Comparison of ENCODE assay signal across 17 cellular contexts in the genomic region with DNA sequence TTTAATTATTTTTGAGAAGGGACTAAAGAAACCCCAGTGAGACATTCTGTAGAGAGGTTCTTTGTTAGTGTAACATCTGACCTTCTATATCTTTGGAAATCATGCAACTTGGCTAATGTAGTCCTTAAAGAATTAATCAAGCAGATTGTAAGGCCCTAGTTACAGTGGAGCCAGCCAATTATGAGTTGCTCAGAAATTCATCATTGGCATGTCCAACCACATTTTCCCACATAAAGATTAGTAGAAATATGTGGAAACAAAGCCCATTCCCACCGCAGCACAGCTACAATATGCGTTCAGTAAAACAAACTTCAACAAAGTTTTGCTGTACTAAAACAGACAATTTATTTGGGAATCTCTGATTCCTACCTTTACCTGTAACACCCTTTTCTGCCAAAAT. TPM values are rescaled to one million over a fixed set of nuclear protein-coding genes. Genes with fewer than 3 reads are reported as not detected.
"Had no signal": no experiment of that assay in that cellular context is flagged by ENCODE, and none has a peak within 500 bp of the region (broad histone marks: within the 10 kb centered on the region; RNA-seq: fewer than 3 reads in every experiment).

No MANE protein-coding gene starts in this region.

- H3K27me3 ChIP-seq: ascending aorta, heart left ventricle, pancreas, thyroid gland, uterus had no signal

- H3K27ac Mint-ChIP-seq: activated CD8-positive, alpha-beta T cell treated with anti-CD3 and anti-CD28 coated beads for 36 hours; activated T-cell treated with anti-CD3 and anti-CD28 coated beads, Interleukin-2, amount 50 U/mL, for 72 hours; memory B cell; T-cell had no signal

- H3K27ac ChIP-seq: ascending aorta, heart left ventricle, pancreas, thyroid gland, uterus had no signal

- H3K9me3 ChIP-seq: ascending aorta, heart left ventricle, pancreas, thyroid gland, uterus had no signal

- H3K4me3 ChIP-seq: ascending aorta, heart left ventricle, pancreas, thyroid gland, uterus had no signal

- H3K9me3 Mint-ChIP-seq: activated CD8-positive, alpha-beta T cell treated with anti-CD3 and anti-CD28 coated beads for 36 hours; activated T-cell treated with anti-CD3 and anti-CD28 coated beads, Interleukin-2, amount 50 U/mL, for 72 hours; memory B cell; T-cell had no signal

- ATAC-seq: activated CD8-positive, alpha-beta T cell treated with anti-CD3 and anti-CD28 coated beads for 36 hours; activated T-cell treated with anti-CD3 and anti-CD28 coated beads, Interleukin-2, amount 50 U/mL, for 72 hours; heart left ventricle; left lobe of liver; pancreas; T-cell had no signal

- H3K4me3 Mint-ChIP-seq: activated CD8-positive, alpha-beta T cell treated with anti-CD3 and anti-CD28 coated beads for 36 hours; activated T-cell treated with anti-CD3 and anti-CD28 coated beads, Interleukin-2, amount 50 U/mL, for 72 hours; memory B cell; T-cell had no signal

- H3K36me3 ChIP-seq: uterus had no signal

- H3K27me3 Mint-ChIP-seq: activated CD8-positive, alpha-beta T cell treated with anti-CD3 and anti-CD28 coated beads for 36 hours; memory B cell; T-cell had no signal

- H3K4me1 Mint-ChIP-seq: memory B cell, T-cell had no signal

- H3K4me1 ChIP-seq: pancreas, thyroid gland, uterus had no signal

- DNase-seq: activated CD4-positive, alpha-beta T cell treated with anti-CD3 and anti-CD28 coated beads for 4 hours; activated CD8-positive, alpha-beta memory T cell treated with anti-CD3 and anti-CD28 coated beads, Interleukin-2, amount 50 U/mL, for 4 hours; activated CD8-positive, alpha-beta T cell treated with anti-CD3 and anti-CD28 coated beads for 36 hours; activated gamma-delta T cell treated with Interleukin-2 at 50 U/mL for 16 hours; activated T-cell treated with anti-CD3 and anti-CD28 coated beads, Interleukin-2, amount 50 U/mL, for 72 hours; central memory CD4-positive, alpha-beta T cell; effector memory CD4-positive, alpha-beta T cell; foreskin fibroblast; heart left ventricle; islet precursor cell; pancreas; T-cell; thyroid gland; uterus had no signal

RNA-seq across cellular contexts. Expression of a gene that starts 27.8 kb away (rescaled TPM):
- total RNA-seq: activated CD8-positive, alpha-beta T cell treated with anti-CD3 and anti-CD28 coated beads for 36 hours had no signal
